Comparison of ENCODE assay signal across 8 cellular contexts in genomic region chr7:131945313-131945831, GRCh38.
DNase-seq lines count a peak whose midpoint lies in the region; ATAC-seq and TF ChIP-seq lines count a peak whose summit lies in the region.

No MANE protein-coding gene starts in this region.

- H3K27me3 Mint-ChIP-seq in T-helper 17 cell = peaks cover 53% of the 10 kb centered on the region
- peaks cover 86% of the 10 kb centered on the region for H3K27me3 Mint-ChIP-seq in nephron progenitor cell (ENCODE audit: low read depth, poor library complexity)

- WGBS in esophagus squamous epithelium, 2 donors = 4% methylated on average over 5 of the region's 38 CpGs; no CpG with 5 or more reads in 1 of the 2 donors

- DNase-seq in C1 segment of cervical spinal cord (lab: John Stamatoyannopoulos, UW) (peak in 10 of 14 donors; percentile 5 to 65 (median 32)), LNCaP clone FGC (ENCODE audit: low read depth) (no peak), T-helper 17 cell (no peak), esophagus squamous epithelium (lab: John Stamatoyannopoulos, UW) (no peak), nephron progenitor cell (peak; percentile 84), uterus (peak in 1 of 2 donors; percentile 23)

- H3K4me1 ChIP-seq in esophagus squamous epithelium (peaks cover 0 to 24% (median 9%) of the 10 kb centered on the region in 3 donors), uterus (no peaks in the 10 kb centered on the region)

- peaks cover 2% of the 10 kb centered on the region for H3K36me3 Mint-ChIP-seq in T-helper 17 cell (ENCODE audit: low read depth)
- H3K36me3 Mint-ChIP-seq in nephron progenitor cell (ENCODE audit: low read depth) = no peaks in the 10 kb centered on the region

- no peak for TF ChIP-seq POLR2A in esophagus squamous epithelium (IDR thresholded peaks at IDR 0.05)
- no peak for TF ChIP-seq POLR2A in uterus (IDR thresholded peaks at IDR 0.05)

- H3K4me1 Mint-ChIP-seq in T-helper 17 cell = no peaks in the 10 kb centered on the region
- H3K4me1 Mint-ChIP-seq in nephron progenitor cell = peaks cover 37% of the 10 kb centered on the region

- no peak overlapping the region for H3K27ac ChIP-seq in esophagus squamous epithelium
- H3K27ac ChIP-seq in uterus = no peak overlapping the region

- H3K9me3 ChIP-seq in T-helper 17 cell (ENCODE audit: control insufficient read depth, low read length, poor library complexity, severe bottlenecking) = no peaks in the 10 kb centered on the region
- no peaks in the 10 kb centered on the region for H3K9me3 ChIP-seq in esophagus squamous epithelium
- no peaks in the 10 kb centered on the region for H3K9me3 ChIP-seq in uterus

- H3K27ac Mint-ChIP-seq in T-helper 17 cell = no peak overlapping the region
- no peak overlapping the region for H3K27ac Mint-ChIP-seq in nephron progenitor cell

- H3K4me3 ChIP-seq in LNCaP clone FGC (ENCODE audit: low read depth, low read length) = no peak overlapping the region
- H3K4me3 ChIP-seq in esophagus squamous epithelium = peak overlapping the region in 2 of 4 donors; percentile 24 to 39
- H3K4me3 ChIP-seq in uterus = no peak overlapping the region

- H3K36me3 ChIP-seq in esophagus squamous epithelium (no peaks in the 10 kb centered on the region), uterus (no peaks in the 10 kb centered on the region)

- peaks cover 9% of the 10 kb centered on the region for H3K9me3 Mint-ChIP-seq in nephron progenitor cell

- peak; percentile 68 for ATAC-seq in GM18511 (IDR thresholded peaks at IDR 0.05; ENCODE audit: unreplicated experiment)
- peak; percentile 30 for ATAC-seq in T-helper 17 cell
- ATAC-seq in GM18520 (IDR thresholded peaks at IDR 0.05; ENCODE audit: unreplicated experiment) = no peak

- TF ChIP-seq CTCF in LNCaP clone FGC (IDR thresholded peaks at IDR 0.05; ENCODE audit: control insufficient read depth, extremely low read depth, insufficient read depth) = peak; percentile 90
- TF ChIP-seq CTCF in esophagus squamous epithelium (IDR thresholded peaks at IDR 0.05) = peak; percentile 27 to 84 (median 79)
- peak; percentile 95 for TF ChIP-seq CTCF in nephron progenitor cell (IDR thresholded peaks at IDR 0.05)
- peak; percentile 68 to 80 (median 76) for TF ChIP-seq CTCF in uterus (IDR thresholded peaks at IDR 0.05)

- H3K27me3 ChIP-seq in esophagus squamous epithelium (peaks cover 0 to 50% (median 1%) of the 10 kb centered on the region in 4 donors), uterus (peaks cover 0 to 7% of the 10 kb centered on the region in 2 donors)

- H3K4me3 Mint-ChIP-seq in T-helper 17 cell (no peak overlapping the region), nephron progenitor cell (peak overlapping the region; percentile 21)

- intact Hi-C loops in esophagus squamous epithelium (cut with DNase I) (no loop called here), uterus (cut with DNase I; ENCODE audit: low total_unique reads) (no loop called here)

Comparison
In these comparisons a context has a peak if more than half of its experiments do, and no peak if none do; other contexts are left out.
1. DNase-seq: peak in C1 segment of cervical spinal cord (10 of 14) and nephron progenitor cell (single experiment); none in LNCaP clone FGC (single experiment), T-helper 17 cell (0 of 3) and esophagus squamous epithelium (single experiment).
2. Peak in every context shown above with its lines, with median percentiles within 50 percentile points of each other: CTCF ChIP-seq.